In the genomic region with DNA sequence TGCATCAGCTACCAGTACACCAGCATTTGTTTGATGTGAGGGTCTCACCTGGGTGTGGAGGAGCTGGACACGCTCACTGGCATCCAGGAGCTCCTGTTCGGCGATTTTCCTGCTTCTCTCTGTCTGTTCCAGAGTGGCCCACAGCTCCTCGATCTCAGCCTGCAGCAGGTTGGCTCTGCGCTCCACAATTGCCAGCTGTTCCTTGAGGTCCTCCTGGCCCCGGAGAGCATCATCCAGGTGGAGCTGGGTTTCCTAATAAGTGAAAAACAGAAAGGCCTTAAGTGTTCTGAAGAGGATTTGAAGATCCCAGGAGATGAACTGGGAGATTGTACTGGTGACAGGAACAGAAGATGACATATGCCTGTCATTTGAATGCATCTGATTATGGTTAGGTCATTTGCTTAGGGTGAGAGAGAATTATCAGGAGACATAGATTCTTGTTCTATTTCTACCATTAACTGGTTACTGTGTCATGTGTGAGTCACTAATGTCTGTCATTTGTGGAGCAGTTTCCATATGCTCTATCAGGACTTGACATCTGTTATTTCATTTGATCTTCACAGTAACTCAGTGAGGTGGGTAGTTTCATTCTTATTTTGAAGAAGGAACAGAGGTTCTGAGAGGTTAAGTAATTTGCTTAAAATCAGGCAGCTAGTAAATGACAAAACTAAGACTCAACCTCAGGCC, we compare ENCODE assay signal across 37 cellular contexts. TPM values are rescaled to one million over a fixed set of nuclear protein-coding genes. Genes with fewer than 3 reads are reported as not detected.
DNase-seq lines count a peak whose midpoint lies in the region; ATAC-seq and TF ChIP-seq lines count a peak whose summit lies in the region.
"Had no signal": no experiment of that assay in that cellular context is flagged by ENCODE, and none has a peak within 500 bp of the region (broad histone marks: within the 10 kb centered on the region; RNA-seq: fewer than 3 reads in every experiment).

No MANE protein-coding gene starts in this region.

- DNase-seq in GM06990 (ENCODE audit: extremely low read depth, insufficient read length) (peak; percentile 13), NCI-H524 (lab: John Stamatoyannopoulos, UW) (peak; percentile 84 to 96), mucosa of gallbladder (ENCODE audit: low spot score) (no peak), immature natural killer cell (no peak)
- DNase-seq in activated naive CD4-positive, alpha-beta T cell treated with anti-CD3 and anti-CD28 coated beads, Interleukin-2, amount 50 U/mL, for 16 hours, result no peak
- DNase-seq: activated CD8-positive, alpha-beta T cell treated with anti-CD3 and anti-CD28 coated beads for 36 hours; activated effector memory CD4-positive, alpha-beta T cell treated with Interleukin-2 at 50 U/mL for 16 hours; activated naive CD8-positive, alpha-beta T cell treated with anti-CD3 and anti-CD28 coated beads for 36 hours; aorta; BE2C; CD8-positive, alpha-beta memory T cell; cortex of kidney; effector memory CD8-positive, alpha-beta T cell; foreskin fibroblast; heart left ventricle; Kasumi-1; lower lobe of right lung; MV-4-11; NCI-H146; NCI-H2107; NK-92 treated with Interleukin-12 subunit alpha and Interleukin-12 subunit beta, amount 100 ng/mL, for 24 hours; PC-3; Right ventricle myocardium superior; stimulated activated CD4-positive, alpha-beta T cell treated with anti-CD3 and anti-CD28 coated beads, Interleukin-2, amount 100 ng/mL, for 48 hours; substantia nigra; upper lobe of left lung had no signal

- ATAC-seq in GM18868 (IDR thresholded peaks at IDR 0.05; ENCODE audit: unreplicated experiment), result peak; percentile 56
- ATAC-seq in HG02852 (IDR thresholded peaks at IDR 0.05; ENCODE audit: unreplicated experiment), result peak; percentile 81
- no peak for ATAC-seq in HG03520 (IDR thresholded peaks at IDR 0.05; ENCODE audit: unreplicated experiment)
- ATAC-seq: activated CD8-positive, alpha-beta T cell treated with anti-CD3 and anti-CD28 coated beads for 36 hours; effector memory CD8-positive, alpha-beta T cell; heart left ventricle; lower lobe of right lung; natural killer cell treated with Interleukin-12 subunit alpha and Interleukin-12 subunit beta and Interleukin-15 and Interleukin-18, amount 100 ng/mL, for 72 hours; PC-3 had no signal

- no peaks in the 10 kb centered on the region for H3K9me3 Mint-ChIP-seq in immature natural killer cell
- H3K9me3 Mint-ChIP-seq: activated CD8-positive, alpha-beta T cell treated with anti-CD3 and anti-CD28 coated beads for 36 hours; activated naive CD8-positive, alpha-beta T cell treated with anti-CD3 and anti-CD28 coated beads for 36 hours; CD8-positive, alpha-beta memory T cell; effector memory CD8-positive, alpha-beta T cell; natural killer cell treated with Interleukin-12 subunit alpha and Interleukin-12 subunit beta and Interleukin-15 and Interleukin-18, amount 100 ng/mL, for 72 hours had no signal

- H3K36me3 ChIP-seq in GM06990 (ENCODE audit: control insufficient read depth, insufficient read depth, low read length), result no peaks in the 10 kb centered on the region
- H3K36me3 ChIP-seq: BE2C, heart left ventricle, lower lobe of right lung, upper lobe of left lung had no signal

- no peaks in the 10 kb centered on the region for H3K36me3 Mint-ChIP-seq in immature natural killer cell
- H3K36me3 Mint-ChIP-seq: activated naive CD8-positive, alpha-beta T cell treated with anti-CD3 and anti-CD28 coated beads for 36 hours; CD8-positive, alpha-beta memory T cell; natural killer cell treated with Interleukin-12 subunit alpha and Interleukin-12 subunit beta and Interleukin-15 and Interleukin-18, amount 100 ng/mL, for 72 hours had no signal

- TF ChIP-seq CTCF in GM06990 (IDR thresholded peaks at IDR 0.05; ENCODE audit: insufficient read depth, low read length, poor library complexity, severe bottlenecking), result no peak

- H3K4me1 Mint-ChIP-seq in immature natural killer cell, result no peaks in the 10 kb centered on the region
- H3K4me1 Mint-ChIP-seq: activated naive CD8-positive, alpha-beta T cell treated with anti-CD3 and anti-CD28 coated beads for 36 hours; CD8-positive, alpha-beta memory T cell had no signal

- H3K27me3 ChIP-seq in GM06990 (replicated peaks; ENCODE audit: control insufficient read depth, insufficient read depth, low read length), result no peaks in the 10 kb centered on the region
- H3K27me3 ChIP-seq: BE2C, upper lobe of left lung had no signal

- no peak overlapping the region for H3K4me3 Mint-ChIP-seq in immature natural killer cell
- H3K4me3 Mint-ChIP-seq: activated CD8-positive, alpha-beta T cell treated with anti-CD3 and anti-CD28 coated beads for 36 hours; activated naive CD8-positive, alpha-beta T cell treated with anti-CD3 and anti-CD28 coated beads for 36 hours; CD8-positive, alpha-beta memory T cell; effector memory CD8-positive, alpha-beta T cell; natural killer cell treated with Interleukin-12 subunit alpha and Interleukin-12 subunit beta and Interleukin-15 and Interleukin-18, amount 100 ng/mL, for 72 hours had no signal

- peaks cover 4 to 9% (median 4%) of the 10 kb centered on the region in 3 donors for H3K27me3 Mint-ChIP-seq in immature natural killer cell (ENCODE audit: low read depth in 3 of 3)

- no peak overlapping the region for H3K27ac Mint-ChIP-seq in immature natural killer cell
- H3K27ac Mint-ChIP-seq: activated CD8-positive, alpha-beta T cell treated with anti-CD3 and anti-CD28 coated beads for 36 hours; activated naive CD8-positive, alpha-beta T cell treated with anti-CD3 and anti-CD28 coated beads for 36 hours; effector memory CD8-positive, alpha-beta T cell; natural killer cell treated with Interleukin-12 subunit alpha and Interleukin-12 subunit beta and Interleukin-15 and Interleukin-18, amount 100 ng/mL, for 72 hours had no signal

- H3K4me3 ChIP-seq in GM06990 (replicated peaks; ENCODE audit: low read depth, low read length), result no peak overlapping the region
- H3K4me3 ChIP-seq: heart left ventricle, lower lobe of right lung, upper lobe of left lung had no signal

RNA-seq across cellular contexts. Expression of gene MYH13, which starts 21.5 kb away (rescaled TPM):
- not detected for total RNA-seq in mucosa of gallbladder
- not detected for polyA plus RNA-seq in immature natural killer cell
- total RNA-seq: A673; activated CD8-positive, alpha-beta T cell treated with anti-CD3 and anti-CD28 coated beads for 36 hours; activated naive CD8-positive, alpha-beta T cell treated with anti-CD3 and anti-CD28 coated beads for 36 hours; aorta; cardiac septum; CD8-positive, alpha-beta memory T cell; heart left ventricle; lower lobe of right lung; mononuclear cell; natural killer cell treated with Interleukin-12 subunit alpha and Interleukin-12 subunit beta and Interleukin-15 and Interleukin-18, amount 100 ng/mL, for 72 hours; NCI-H460; osteoblast; PC-3; Right ventricle myocardium superior; T-helper 2 cell treated with Interferon-gamma antibody and Interleukin-4, amounts not matched to agents 100 ng/mL and 5 ng/mL, for 36 hours had no signal
- polyA plus RNA-seq: aorta; CD8-positive, alpha-beta memory T cell had no signal

RNA-seq across cellular contexts. Expression of gene MYH8, which starts 27.4 kb away (rescaled TPM):
- total RNA-seq in mucosa of gallbladder, result not detected
- polyA plus RNA-seq in immature natural killer cell, result not detected
- total RNA-seq: A673; activated CD8-positive, alpha-beta T cell treated with anti-CD3 and anti-CD28 coated beads for 36 hours; activated naive CD8-positive, alpha-beta T cell treated with anti-CD3 and anti-CD28 coated beads for 36 hours; aorta; CD8-positive, alpha-beta memory T cell; lower lobe of right lung; mononuclear cell; natural killer cell treated with Interleukin-12 subunit alpha and Interleukin-12 subunit beta and Interleukin-15 and Interleukin-18, amount 100 ng/mL, for 72 hours; NCI-H460; osteoblast; PC-3; Right ventricle myocardium superior; T-helper 2 cell treated with Interferon-gamma antibody and Interleukin-4, amounts not matched to agents 100 ng/mL and 5 ng/mL, for 36 hours; upper lobe of left lung had no signal
- polyA plus RNA-seq: aorta; CD8-positive, alpha-beta memory T cell; esophagus; heart left ventricle had no signal

Comparison
In these comparisons a context has a peak if more than half of its experiments do, and no peak if none do; other contexts are left out.
1. DNase-seq: peak in GM06990 (single experiment) and NCI-H524 (2 of 2); none in activated naive CD4-positive, alpha-beta T cell treated with anti-CD3 and anti-CD28 coated beads, Interleukin-2, amount 50 U/mL, for 16 hours (single experiment), mucosa of gallbladder (single experiment) and immature natural killer cell (0 of 3).